8 cellular contexts compared by ENCODE assay signal in genomic region chr13:102402292-102402691, GRCh38. TPM values are rescaled to one million over a fixed set of nuclear protein-coding genes. Genes with fewer than 3 reads are reported as not detected.
DNase-seq lines count a peak whose midpoint lies in the region; ATAC-seq, FAIRE-seq and TF ChIP-seq lines count a peak whose summit lies in the region.

No MANE protein-coding gene starts in this region.

- whole genome bisulfite sequencing in pancreas, 2 donors = 6 to 10% methylated on average over 14 of the region's 14 CpGs

- H3K27ac Mint-ChIP-seq in activated T-helper 1 cell treated with anti-CD3 and anti-CD28 coated beads, Interleukin-12 subunit alpha, Interleukin-12 subunit beta, Interleukin-2, Interleukin-4 antibody, amounts not matched to agents 30 ng/mL and 10 ng/mL and 1 ng/mL, durations not matched to agents 14 hours and 24 hours and 36 hours = peak overlapping the region; percentile 41

- no peak overlapping the region for H3K27ac ChIP-seq in pancreas

- no peaks in the 10 kb centered on the region for H3K9me3 Mint-ChIP-seq in activated T-helper 1 cell treated with anti-CD3 and anti-CD28 coated beads, Interleukin-12 subunit alpha, Interleukin-12 subunit beta, Interleukin-2, Interleukin-4 antibody, amounts not matched to agents 30 ng/mL and 10 ng/mL and 1 ng/mL, durations not matched to agents 14 hours and 24 hours and 36 hours

- no peaks in the 10 kb centered on the region for H3K36me3 Mint-ChIP-seq in activated T-helper 1 cell treated with anti-CD3 and anti-CD28 coated beads, Interleukin-12 subunit alpha, Interleukin-12 subunit beta, Interleukin-2, Interleukin-4 antibody, amounts not matched to agents 30 ng/mL and 10 ng/mL and 1 ng/mL, durations not matched to agents 14 hours and 24 hours and 36 hours (ENCODE audit: low read depth)

- peaks cover 0 to 4% (median 4%) of the 10 kb centered on the region in 3 donors for H3K4me1 ChIP-seq in pancreas

- TF ChIP-seq CTCF in GM06990 (IDR thresholded peaks at IDR 0.05; ENCODE audit: insufficient read depth, low read length, poor library complexity, severe bottlenecking) = no peak
- no peak for TF ChIP-seq CTCF in pancreas (IDR thresholded peaks at IDR 0.05)

- no peaks in the 10 kb centered on the region; the same call in none of the 2 replicates for H3K27me3 ChIP-seq in GM06990 (replicated peaks; ENCODE audit: control insufficient read depth, insufficient read depth, low read length)
- no peaks in the 10 kb centered on the region for H3K27me3 ChIP-seq in pancreas

- H3K36me3 ChIP-seq in GM06990 (ENCODE audit: control insufficient read depth, insufficient read depth, low read length) = no peaks in the 10 kb centered on the region
- no peaks in the 10 kb centered on the region for H3K36me3 ChIP-seq in pancreas

- peaks cover 56% of the 10 kb centered on the region for H3K27me3 Mint-ChIP-seq in activated T-helper 1 cell treated with anti-CD3 and anti-CD28 coated beads, Interleukin-12 subunit alpha, Interleukin-12 subunit beta, Interleukin-2, Interleukin-4 antibody, amounts not matched to agents 30 ng/mL and 10 ng/mL and 1 ng/mL, durations not matched to agents 14 hours and 24 hours and 36 hours (ENCODE audit: insufficient read depth)

- peaks cover 30% of the 10 kb centered on the region for H3K4me1 Mint-ChIP-seq in activated T-helper 1 cell treated with anti-CD3 and anti-CD28 coated beads, Interleukin-12 subunit alpha, Interleukin-12 subunit beta, Interleukin-2, Interleukin-4 antibody, amounts not matched to agents 30 ng/mL and 10 ng/mL and 1 ng/mL, durations not matched to agents 14 hours and 24 hours and 36 hours (ENCODE audit: low read depth)

- no peak for DNase-seq in GM06990 (ENCODE audit: extremely low read depth, insufficient read length)
- no peak for DNase-seq in activated T-helper 1 cell treated with anti-CD3 and anti-CD28 coated beads, Interleukin-12 subunit alpha, Interleukin-12 subunit beta, Interleukin-2, Interleukin-4 antibody, amounts not matched to agents 30 ng/mL and 10 ng/mL and 1 ng/mL, durations not matched to agents 14 hours and 24 hours and 36 hours (ENCODE audit: low spot score)
- peak; percentile 38 for DNase-seq in globus pallidus (ENCODE audit: low spot score)
- peak in 4 of 6 donors; percentile 13 to 44 (median 23) for DNase-seq in pancreas
- no peak for DNase-seq in NCI-H446 (lab: John Stamatoyannopoulos, UW)
- no peak for DNase-seq in GM19240 (ENCODE audit: insufficient read length, low spot score)

- ATAC-seq in HG03354 (IDR thresholded peaks at IDR 0.05; ENCODE audit: poor library complexity, severe bottlenecking, unreplicated experiment) = peak; percentile 64
- ATAC-seq in pancreas = peak; percentile 39 to 60 (median 51)
- no peak for ATAC-seq in HG03439 (IDR thresholded peaks at IDR 0.05; ENCODE audit: unreplicated experiment)

- no peak for FAIRE-seq in pancreas (lab: Jason Lieb, UNC)

- H3K9me3 ChIP-seq in pancreas = no peaks in the 10 kb centered on the region

- intact Hi-C loops in activated T-helper 1 cell treated with anti-CD3 and anti-CD28 coated beads, Interleukin-12 subunit alpha, Interleukin-12 subunit beta, Interleukin-2, Interleukin-4 antibody, amounts not matched to agents 30 ng/mL and 10 ng/mL and 1 ng/mL, durations not matched to agents 14 hours and 24 hours and 36 hours (cut with micrococcal nuclease) = no loop called here
- intact Hi-C loops in pancreas (cut with DNase I) = no loop called here

- H3K4me3 Mint-ChIP-seq in activated T-helper 1 cell treated with anti-CD3 and anti-CD28 coated beads, Interleukin-12 subunit alpha, Interleukin-12 subunit beta, Interleukin-2, Interleukin-4 antibody, amounts not matched to agents 30 ng/mL and 10 ng/mL and 1 ng/mL, durations not matched to agents 14 hours and 24 hours and 36 hours = peak overlapping the region; percentile 34

- H3K4me3 ChIP-seq in GM06990 (replicated peaks; ENCODE audit: low read depth, low read length) (peak overlapping the region; percentile 20; the same call in 1 of the 2 replicates), pancreas (peak overlapping the region in 1 of 4 donors; percentile 69)

RNA-seq across cellular contexts. Expression of gene FGF14, which starts 0.4 kb away (rescaled TPM):
- total RNA-seq in activated T-helper 1 cell treated with anti-CD3 and anti-CD28 coated beads, Interleukin-12 subunit alpha, Interleukin-12 subunit beta, Interleukin-2, Interleukin-4 antibody, amounts not matched to agents 30 ng/mL and 10 ng/mL and 1 ng/mL, durations not matched to agents 14 hours and 24 hours and 36 hours = not detected in 2 replicates
- total RNA-seq in pancreas = 1 to 10 TPM in 3 of 6 donors, under 1 TPM in 3; 0.42 to 1.4 (median 1.1) TPM
- 1 to 10 TPM in 1 of 2 donors, under 1 TPM in 1; 0.46 to 2.4 TPM for polyA plus RNA-seq in pancreas

Comparison
In these comparisons a context has a peak if more than half of its experiments do, and no peak if none do; other contexts are left out.
1. DNase-seq: peak in globus pallidus (single experiment) and pancreas (4 of 6); none in GM06990 (single experiment), activated T-helper 1 cell treated with anti-CD3 and anti-CD28 coated beads, Interleukin-12 subunit alpha, Interleukin-12 subunit beta, Interleukin-2, Interleukin-4 antibody, amounts not matched to agents 30 ng/mL and 10 ng/mL and 1 ng/mL, durations not matched to agents 14 hours and 24 hours and 36 hours (single experiment), NCI-H446 (0 of 2) and GM19240 (single experiment).